Comparison of ENCODE assay signal across 12 cellular contexts in the genomic region with DNA sequence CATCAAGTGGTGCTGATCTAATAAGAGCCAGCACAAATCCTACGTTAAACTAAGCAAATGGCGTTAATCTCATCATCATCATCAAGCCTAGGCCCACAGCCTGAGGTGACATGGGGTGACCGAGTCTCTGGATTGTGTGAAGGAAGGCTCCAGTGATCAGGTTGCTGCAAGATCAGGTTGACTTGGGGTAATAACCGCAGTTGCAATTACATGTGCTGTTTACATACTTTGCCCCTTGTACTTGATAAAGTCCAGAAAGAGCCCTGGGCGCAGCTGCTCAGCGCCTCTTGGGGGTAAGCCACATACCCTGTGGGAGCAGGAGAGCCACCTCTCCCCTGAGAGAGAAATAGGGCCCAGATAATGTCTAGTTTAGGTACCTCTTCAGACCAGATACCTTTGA.
"Had no signal": no experiment of that assay in that cellular context is flagged by ENCODE, and none has a peak within 500 bp of the region (broad histone marks: within the 10 kb centered on the region; RNA-seq: fewer than 3 reads in every experiment).

No MANE protein-coding gene starts in this region.

- H3K9me3 Mint-ChIP-seq: activated naive CD4-positive, alpha-beta T cell treated with anti-CD3 and anti-CD28 coated beads, Interleukin-2, amount 10 ng/mL, durations not matched to agents 7 days and 5 days; activated T-helper 2 cell treated with anti-CD3 and anti-CD28 coated beads, Interferon-gamma antibody, Interleukin-2, Interleukin-4, amounts not matched to agents 10 μg/mL and 5 μg/mL and 100 μg/mL, durations not matched to agents 14 hours and 24 hours and 36 hours; natural killer cell treated with Interleukin-12 subunit alpha and Interleukin-12 subunit beta and Interleukin-15 and Interleukin-18, amount 100 ng/mL, for 72 hours; T-helper 1 cell treated with Interleukin-12 subunit alpha and Interleukin-12 subunit beta and Interleukin-4 antibody, amounts not matched to agents 30 μg/mL and 1 μg/mL, for 36 hours had no signal

- H3K27me3 Mint-ChIP-seq: activated naive CD4-positive, alpha-beta T cell treated with anti-CD3 and anti-CD28 coated beads, Interleukin-2, amount 10 ng/mL, durations not matched to agents 7 days and 5 days had no signal

- H3K36me3 ChIP-seq: colonic mucosa, tibial artery had no signal

- DNase-seq: activated CD4-positive, alpha-beta T cell treated with anti-CD3 and anti-CD28 coated beads, Interleukin-2, amount 50 U/mL, for 1 hour; activated CD4-positive, CD25-positive, alpha-beta regulatory T cell; activated naive CD4-positive, alpha-beta T cell treated with anti-CD3 and anti-CD28 coated beads, Interleukin-2, amount 10 ng/mL, durations not matched to agents 7 days and 5 days; caudate nucleus; effector CD4-positive, alpha-beta T cell; tibial artery had no signal

- H3K9me3 ChIP-seq: colonic mucosa, tibial artery had no signal

- H3K27ac Mint-ChIP-seq: activated naive CD4-positive, alpha-beta T cell treated with anti-CD3 and anti-CD28 coated beads, Interleukin-2, amount 10 ng/mL, durations not matched to agents 7 days and 5 days; activated T-helper 2 cell treated with anti-CD3 and anti-CD28 coated beads, Interferon-gamma antibody, Interleukin-2, Interleukin-4, amounts not matched to agents 10 μg/mL and 5 μg/mL and 100 μg/mL, durations not matched to agents 14 hours and 24 hours and 36 hours; T-helper 1 cell treated with Interleukin-12 subunit alpha and Interleukin-12 subunit beta and Interleukin-4 antibody, amounts not matched to agents 30 μg/mL and 1 μg/mL, for 36 hours had no signal

- H3K4me3 ChIP-seq: colonic mucosa, lung, tibial artery had no signal

- H3K4me3 Mint-ChIP-seq: activated naive CD4-positive, alpha-beta T cell treated with anti-CD3 and anti-CD28 coated beads, Interleukin-2, amount 10 ng/mL, durations not matched to agents 7 days and 5 days; natural killer cell treated with Interleukin-12 subunit alpha and Interleukin-12 subunit beta and Interleukin-15 and Interleukin-18, amount 100 ng/mL, for 72 hours; T-helper 1 cell treated with Interleukin-12 subunit alpha and Interleukin-12 subunit beta and Interleukin-4 antibody, amounts not matched to agents 30 μg/mL and 1 μg/mL, for 36 hours had no signal

- ATAC-seq: natural killer cell treated with Interleukin-12 subunit alpha and Interleukin-12 subunit beta and Interleukin-15 and Interleukin-18, amount 100 ng/mL, for 72 hours; SK-N-SH treated with all-trans-retinoic acid at 6 μM for 48 hours had no signal

- H3K4me1 ChIP-seq: colonic mucosa, tibial artery had no signal

- H3K27ac ChIP-seq: tibial artery had no signal

- H3K36me3 Mint-ChIP-seq: activated naive CD4-positive, alpha-beta T cell treated with anti-CD3 and anti-CD28 coated beads, Interleukin-2, amount 10 ng/mL, durations not matched to agents 7 days and 5 days; natural killer cell treated with Interleukin-12 subunit alpha and Interleukin-12 subunit beta and Interleukin-15 and Interleukin-18, amount 100 ng/mL, for 72 hours had no signal

- H3K4me1 Mint-ChIP-seq: activated naive CD4-positive, alpha-beta T cell treated with anti-CD3 and anti-CD28 coated beads, Interleukin-2, amount 10 ng/mL, durations not matched to agents 7 days and 5 days had no signal

- H3K27me3 ChIP-seq: colonic mucosa had no signal
